Comparison of ENCODE assay signal across 8 cellular contexts in the genomic region with DNA sequence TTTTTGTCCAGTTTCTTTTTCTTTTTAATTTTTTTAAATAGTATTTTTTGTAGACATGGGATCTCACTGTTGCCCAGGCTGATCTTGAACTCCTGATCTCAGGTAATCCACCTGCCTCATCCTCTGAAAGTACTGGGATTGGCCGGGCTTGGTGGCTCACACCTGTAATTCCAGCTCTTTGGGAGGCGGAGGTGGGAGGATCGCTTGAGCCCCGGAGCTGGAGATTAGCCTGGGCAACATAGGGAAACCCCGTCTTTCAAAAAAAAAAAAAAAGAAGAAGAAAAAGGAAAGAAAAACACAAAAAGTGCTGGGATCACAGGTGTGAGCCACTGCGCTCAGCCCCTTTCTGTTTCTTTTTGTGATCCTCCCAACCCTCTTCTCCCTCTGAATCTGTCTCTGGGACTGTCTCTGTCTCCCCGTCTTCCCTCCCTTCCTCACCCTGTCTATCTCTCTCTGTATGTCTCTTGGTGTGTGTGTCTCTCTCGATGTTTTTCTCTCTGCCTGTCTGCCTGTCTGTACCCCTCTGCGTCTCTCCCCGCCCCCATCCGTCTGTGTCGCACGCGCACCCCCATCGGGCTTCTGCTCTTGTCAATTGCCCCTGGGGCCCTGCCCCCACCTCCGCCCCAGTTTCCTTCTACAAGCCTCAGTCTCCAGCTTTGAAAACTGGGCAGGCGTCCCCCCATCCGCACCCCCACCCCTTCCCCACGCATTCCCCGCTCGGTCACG. TPM values are rescaled to one million over a fixed set of nuclear protein-coding genes. Genes with fewer than 3 reads are reported as not detected.
DNase-seq lines count a peak whose midpoint lies in the region; ATAC-seq and TF ChIP-seq lines count a peak whose summit lies in the region.

No MANE protein-coding gene starts in this region.

- no peaks in the 10 kb centered on the region for H3K27me3 ChIP-seq in CD4-positive, alpha-beta memory T cell (ENCODE audit: insufficient read depth, low read length)
- H3K27me3 ChIP-seq in sigmoid colon: no peaks in the 10 kb centered on the region

- no peaks in the 10 kb centered on the region for H3K9me3 ChIP-seq in CD4-positive, alpha-beta memory T cell (ENCODE audit: control insufficient read depth in 1 of 2, low read length in 2 of 2)
- H3K9me3 ChIP-seq in sigmoid colon: no peaks in the 10 kb centered on the region

- H3K9me3 Mint-ChIP-seq in CD4-positive, alpha-beta memory T cell: peaks cover 0 to 10% (median 0%) of the 10 kb centered on the region in 8 donors

- H3K27ac Mint-ChIP-seq in CD4-positive, alpha-beta memory T cell: peak overlapping the region; percentile 98 to 100 (median 99)

- TF ChIP-seq EP300 in sigmoid colon (IDR thresholded peaks at IDR 0.05): no peak

- intact Hi-C loops in CD4-positive, alpha-beta memory T cell (cut with micrococcal nuclease): loop anchor here (2.0 kb wide), 1 partner anchor 555 kb away; no protein-coding TSS in a partner anchor
- intact Hi-C loops in sigmoid colon (cut with DNase I): loop anchor here (10.0 kb wide), 2 partner anchors 751 to 1309 kb away; a partner anchor contains a TSS

- peaks cover 14% of the 10 kb centered on the region for H3K36me3 ChIP-seq in CD4-positive, alpha-beta memory T cell (ENCODE audit: insufficient read depth, low read length)
- H3K36me3 ChIP-seq in sigmoid colon: peaks cover 12 to 22% (median 17%) of the 10 kb centered on the region in 4 donors

- H3K4me3 Mint-ChIP-seq in CD4-positive, alpha-beta memory T cell: peak overlapping the region; percentile 88 to 96 (median 92)

- CTCF ChIA-PET in CD4-positive, alpha-beta memory T cell (lab: Charles Lee; ENCODE audit: partially characterized antibody): interaction anchor here (4.3 kb wide), 1 partner anchor 8 kb away, joined by 54 read pairs; no protein-coding TSS in a partner anchor

- peaks cover 22 to 51% of the 10 kb centered on the region in 2 donors for H3K36me3 Mint-ChIP-seq in CD4-positive, alpha-beta memory T cell

- no peaks in the 10 kb centered on the region for H3K27me3 Mint-ChIP-seq in CD4-positive, alpha-beta memory T cell

- H3K4me1 ChIP-seq in CD4-positive, alpha-beta memory T cell (ENCODE audit: insufficient read depth, low read length): peaks cover 66% of the 10 kb centered on the region
- peaks cover 0 to 59% (median 50%) of the 10 kb centered on the region in 4 donors for H3K4me1 ChIP-seq in sigmoid colon

- H3K4me3 ChIP-seq in CD4-positive, alpha-beta memory T cell (ENCODE audit: low read length in 2 of 2): peak overlapping the region; percentile 52 to 97
- H3K4me3 ChIP-seq in foreskin fibroblast (ENCODE audit: low read depth in 1 of 2, low read length in 2 of 2) (peak overlapping the region; percentile 46 to 73), sigmoid colon (peak overlapping the region; percentile 76 to 99 (median 90))

- peak; percentile 86 to 92 (median 89) for DNase-seq in CD4-positive, alpha-beta memory T cell
- peak; percentile 24 for DNase-seq in NCI-H748 treated with DMSO at 0.1 percent for 48 hours (lab: John Stamatoyannopoulos, UW)
- DNase-seq in activated T-cell treated with anti-CD3 and anti-CD28 coated beads, Interleukin-2, amount 50 U/mL, for 48 hours: peak; percentile 91
- DNase-seq in foreskin fibroblast: no peak
- no peak for DNase-seq in sigmoid colon
- no peak for DNase-seq in COR-L47 (lab: John Stamatoyannopoulos, UW)

- ATAC-seq in HG03442 (IDR thresholded peaks at IDR 0.05; ENCODE audit: unreplicated experiment) (no peak), GM19328 (IDR thresholded peaks at IDR 0.05; ENCODE audit: unreplicated experiment) (no peak)

- no peak for TF ChIP-seq POLR2A in sigmoid colon (IDR thresholded peaks at IDR 0.05)

- POLR2A ChIA-PET in CD4-positive, alpha-beta memory T cell (lab: Charles Lee; ENCODE audit: partially characterized antibody): interaction anchor here (0.5 to 11.3 kb wide), 13 partner anchors 7 to 1014 kb away, joined by 3 to 276 read pairs (median 10); a partner anchor contains a TSS

- WGBS in sigmoid colon, 2 donors: 11 to 14% methylated on average over 22 of the region's 22 CpGs

- H3K27ac ChIP-seq in CD4-positive, alpha-beta memory T cell (ENCODE audit: low read depth, low read length): peak overlapping the region; percentile 100
- H3K27ac ChIP-seq in sigmoid colon: peak overlapping the region; percentile 100

- no peak for TF ChIP-seq CTCF in foreskin fibroblast (IDR thresholded peaks at IDR 0.05; ENCODE audit: low read depth, low read length)
- TF ChIP-seq CTCF in sigmoid colon (IDR thresholded peaks at IDR 0.05): no peak

- peaks cover 39 to 95% (median 55%) of the 10 kb centered on the region in 4 donors for H3K4me1 Mint-ChIP-seq in CD4-positive, alpha-beta memory T cell

RNA-seq across cellular contexts. Expression of a gene that starts 0.6 kb away (rescaled TPM):
- 100 to 1,000 TPM; 151 to 152 TPM for total RNA-seq in CD4-positive, alpha-beta memory T cell
- 100 to 1,000 TPM; 164 to 191 TPM for polyA plus RNA-seq in CD4-positive, alpha-beta memory T cell
- total RNA-seq in sigmoid colon: 100 to 1,000 TPM in 3 of 4 donors, 10 to 100 TPM in 1; 78.1 to 320 (median 190) TPM
- 100 to 1,000 TPM; 112 to 298 (median 228) TPM for polyA plus RNA-seq in sigmoid colon

RNA-seq across cellular contexts. Expression of a gene that starts 6.4 kb away (rescaled TPM):
- total RNA-seq in CD4-positive, alpha-beta memory T cell: 10 to 100 TPM; 12.1 to 17.0 TPM
- 1 to 10 TPM; 1.4 to 5.1 TPM for polyA plus RNA-seq in CD4-positive, alpha-beta memory T cell
- total RNA-seq in sigmoid colon: 10 to 100 TPM in 3 of 4 donors, 1 to 10 TPM in 1; 8.2 to 28.8 (median 12.5) TPM
- polyA plus RNA-seq in sigmoid colon: 10 to 100 TPM in 1 of 3 donors, under 1 TPM in 2; 0.60 to 14.9 (median 0.69) TPM

RNA-seq across cellular contexts. Expression of a gene that starts 14.9 kb away (rescaled TPM):
- total RNA-seq in CD4-positive, alpha-beta memory T cell: 10 to 100 TPM; 43.1 to 51.3 TPM
- 10 to 100 TPM; 50.6 to 59.8 TPM for polyA plus RNA-seq in CD4-positive, alpha-beta memory T cell
- 10 to 100 TPM; 25.2 to 44.6 (median 33.7) TPM for total RNA-seq in sigmoid colon
- polyA plus RNA-seq in sigmoid colon: 10 to 100 TPM; 22.8 to 33.5 (median 31.0) TPM

RNA-seq across cellular contexts. Expression of a gene that starts 15.2 kb away (rescaled TPM):
- 10 to 100 TPM; 49.2 to 53.8 TPM for total RNA-seq in CD4-positive, alpha-beta memory T cell
- 10 to 100 TPM; 21.5 to 46.7 TPM for polyA plus RNA-seq in CD4-positive, alpha-beta memory T cell
- total RNA-seq in sigmoid colon: 10 to 100 TPM; 37.5 to 51.8 (median 43.5) TPM
- 10 to 100 TPM; 28.2 to 40.5 (median 37.2) TPM for polyA plus RNA-seq in sigmoid colon

RNA-seq across cellular contexts. Expression of a gene that starts 29.7 kb away (rescaled TPM):
- total RNA-seq in CD4-positive, alpha-beta memory T cell: 1,000 to 10,000 TPM; 4,061 to 4,227 TPM
- 1,000 to 10,000 TPM; 1,590 to 2,052 TPM for polyA plus RNA-seq in CD4-positive, alpha-beta memory T cell
- total RNA-seq in sigmoid colon: 1,000 to 10,000 TPM; 1,648 to 4,043 (median 3,423) TPM
- 1,000 to 10,000 TPM; 2,119 to 4,564 (median 2,918) TPM for polyA plus RNA-seq in sigmoid colon

Comparison
In these comparisons a context has a peak if more than half of its experiments do, and no peak if none do; other contexts are left out.
1. DNase-seq: peak in CD4-positive, alpha-beta memory T cell (5 of 5), NCI-H748 treated with DMSO at 0.1 percent for 48 hours (single experiment) and activated T-cell treated with anti-CD3 and anti-CD28 coated beads, Interleukin-2, amount 50 U/mL, for 48 hours (2 of 2); none in foreskin fibroblast (0 of 2), sigmoid colon (single experiment) and COR-L47 (single experiment).
2. Peak in every context shown above with its lines, with median percentiles within 50 percentile points of each other: H3K4me3 ChIP-seq.